8 cellular contexts compared by ENCODE assay signal in genomic region chr5:81751009-81751835, GRCh38. TPM values are rescaled to one million over a fixed set of nuclear protein-coding genes. Genes with fewer than 3 reads are reported as not detected.
DNase-seq lines count a peak whose midpoint lies in the region; ATAC-seq and TF ChIP-seq lines count a peak whose summit lies in the region.

Gene SSBP2 (minus strand): TSS chr5:81751097. CDS start chr5:81751042, 55 bp downstream.

- H3K27me3 ChIP-seq in IMR-90 (ENCODE audit: control insufficient read depth, insufficient read depth, low read length): no peaks in the 10 kb centered on the region

- H3K23ac ChIP-seq in IMR-90 (ENCODE audit: low read depth, low read length): peak within 1 kb of the TSS; percentile 80

- peaks cover 4% of the 10 kb centered on the region for H3K4me1 ChIP-seq in IMR-90 (ENCODE audit: control insufficient read depth, insufficient read depth, low read length)

- dilution Hi-C loops in IMR-90 (cut with HindIII; ENCODE audit: low sequenced_read_pairs, unreplicated experiment): no loop called here

- H3K56ac ChIP-seq in IMR-90 (ENCODE audit: extremely low read depth, insufficient read depth, low read length): peak within 1 kb of the TSS; percentile 71; the same call in 1 of the 2 replicates

- ATAC-seq in GM21529 (IDR thresholded peaks at IDR 0.05; ENCODE audit: unreplicated experiment) (peak; percentile 72), IMR-90 (ENCODE audit: low read depth) (peak; percentile 93)

- H3K9ac ChIP-seq in IMR-90 (ENCODE audit: low read depth, low read length): peak within 1 kb of the TSS; percentile 73

- H3K4ac ChIP-seq in IMR-90 (ENCODE audit: low read depth, low read length): peak within 1 kb of the TSS; percentile 91

- no peaks in the 10 kb centered on the region for H3K9me3 ChIP-seq in IMR-90 (ENCODE audit: control insufficient read depth, insufficient read depth, low read length)

- H2BK20ac ChIP-seq in IMR-90 (ENCODE audit: low read depth, low read length): peak within 1 kb of the TSS; percentile 85

- H3K4me2 ChIP-seq in IMR-90 (ENCODE audit: low read depth, low read length): peak within 1 kb of the TSS; percentile 43

- H2BK15ac ChIP-seq in IMR-90 (ENCODE audit: low read depth, low read length): peak within 1 kb of the TSS; percentile 94; the same call in 2 of the 3 replicates

- intact Hi-C loops in IMR-90 (cut with micrococcal nuclease): loop anchor here (1.0 to 10.0 kb wide), 8 partner anchors 36 to 474 kb away; partner anchors contain the start of gene ZCCHC9

- POLR2A ChIA-PET in IMR-90 (lab: Charles Lee; ENCODE audit: unreplicated experiment): interaction anchor here (0.8 to 2.3 kb wide), 4 partner anchors 28 to 415 kb away, joined by 4 to 29 read pairs (median 4); no protein-coding TSS in a partner anchor

- H4K20me1 ChIP-seq in IMR-90 (ENCODE audit: insufficient read depth, low read length): no peaks in the 10 kb centered on the region

- peak within 1 kb of the TSS; percentile 92 for H2BK5ac ChIP-seq in IMR-90 (ENCODE audit: low read depth, low read length, poor library complexity, severe bottlenecking)

- in situ Hi-C loops in IMR-90 (cut with MboI; ENCODE audit: low sequenced_read_pairs): loop anchor here (25.0 kb wide), 1 partner anchor 411 kb away; no protein-coding TSS in a partner anchor

- H4K91ac ChIP-seq in IMR-90 (ENCODE audit: insufficient read depth, low read depth, low read length): peak within 1 kb of the TSS; percentile 96

- peaks cover 5% of the 10 kb centered on the region for H3K9me1 ChIP-seq in IMR-90 (ENCODE audit: insufficient read depth, low read length)

- peak within 1 kb of the TSS; percentile 97 for H2AFZ ChIP-seq in IMR-90 (replicated peaks; ENCODE audit: low read length, poor library complexity)

- peak; percentile 60 for TF ChIP-seq POLR2A in IMR-90 (IDR thresholded peaks at IDR 0.05; ENCODE audit: low read depth, low read length)

- peak within 1 kb of the TSS; percentile 93 for H3K27ac ChIP-seq in IMR-90 (ENCODE audit: insufficient read depth, low read length)
- peak within 1 kb of the TSS; percentile 92 for H3K27ac ChIP-seq in epithelial cell of prostate

- peak within 1 kb of the TSS; percentile 88; the same call in 1 of the 2 replicates for H2AK5ac ChIP-seq in IMR-90 (ENCODE audit: low read depth, low read length)

- H4K8ac ChIP-seq in IMR-90 (ENCODE audit: low read depth in 2 of 2, low read length in 2 of 2): peak within 1 kb of the TSS; percentile 84 to 95

- peak within 1 kb of the TSS; percentile 84 for H3K14ac ChIP-seq in IMR-90 (replicated peaks; ENCODE audit: low read depth, low read length)

- peak within 1 kb of the TSS; percentile 58 for H3K4me3 ChIP-seq in IMR-90 (ENCODE audit: insufficient read depth, low read depth, low read length)

- no peaks in the 10 kb centered on the region for H3K36me3 ChIP-seq in IMR-90 (ENCODE audit: control insufficient read depth, insufficient read depth, low read length)

- H4K5ac ChIP-seq in IMR-90 (ENCODE audit: low read depth, low read length): peak within 1 kb of the TSS; percentile 87

- DNase-seq in DMS153 (lab: John Stamatoyannopoulos, UW) (peak; percentile 89), IMR-90 (peak; percentile 98), OCI-M2 (lab: John Stamatoyannopoulos, UW; ENCODE audit: unreplicated experiment) (peak; percentile 64), activated T-cell treated with anti-CD3 and anti-CD28 coated beads for 48 hours (ENCODE audit: low read depth) (peak; percentile 95), epithelial cell of prostate (ENCODE audit: low read depth, low spot score) (peak; percentile 97), mucosa of gallbladder (ENCODE audit: low spot score) (peak; percentile 99)
- DNase-seq in stimulated activated CD8-positive, alpha-beta memory T cell treated with anti-CD3 and anti-CD28 coated beads, Interleukin-4, amount 100 ng/mL, for 24 hours (ENCODE audit: low read depth): peak; percentile 97

- CTCF ChIA-PET in IMR-90 (lab: Yijun Ruan, JAX): interaction anchor here (0.6 to 0.9 kb wide), 3 partner anchors 18 to 415 kb away, joined by 3 to 4 read pairs (median 3); no protein-coding TSS in a partner anchor

- H2BK120ac ChIP-seq in IMR-90 (ENCODE audit: low read depth, low read length): peak within 1 kb of the TSS; percentile 91

- peaks cover 4 to 17% of the 10 kb centered on the region in 2 experiments for H3K79me1 ChIP-seq in IMR-90 (ENCODE audit: low read depth in 1 of 2, low read length in 2 of 2)

- BruUV-seq in IMR-90 (replicated peaks; lab: Mats Ljungman, UMichigan): no TSS peak

- WGBS in IMR-90 (ENCODE audit: extremely low coverage in 2 of 2, insufficient read length in 1 of 2), 2 experiments: 2% methylated on average over 12 of the region's 73 CpGs; no CpG with 5 or more reads in 1 of the 2 experiments

- H3K18ac ChIP-seq in IMR-90 (ENCODE audit: low read depth, low read length): peak within 1 kb of the TSS; percentile 80

- TF ChIP-seq CTCF in IMR-90 (conservative IDR thresholded peaks at IDR 0.05; ENCODE audit: low read depth, low read length): no peak

- H2AK9ac ChIP-seq in IMR-90 (replicated peaks; ENCODE audit: low read depth, low read length, poor library complexity): peak within 1 kb of the TSS; percentile 95

- peak; percentile 70 for TF ChIP-seq RAD21 in IMR-90 (IDR thresholded peaks at IDR 0.05; ENCODE audit: low read length)

TF ChIP-seq in IMR-90, 13 proteins besides CTCF, POLR2A, EP300 and RAD21:
- TF ChIP-seq ELK1 (IDR thresholded peaks at IDR 0.05; ENCODE audit: borderline replicate concordance, low read depth, low read length) (no peak; the same call in 1 of the 2 replicates), MAZ (IDR thresholded peaks at IDR 0.05; ENCODE audit: borderline replicate concordance, low read depth, low read length) (peak; percentile 99), MXI1 (IDR thresholded peaks at IDR 0.05; ENCODE audit: borderline replicate concordance, low read depth, low read length) (peak; percentile 93), CHD1 (IDR thresholded peaks at IDR 0.05; ENCODE audit: low read depth, low read length) (0 out of 2 replicates have a peak, but pooled peaks have one; percentile 62), NFE2L2 (IDR thresholded peaks at IDR 0.05; ENCODE audit: low read depth, low read length) (no peak), FOS (IDR thresholded peaks at IDR 0.05; ENCODE audit: low read depth, low read length) (no peak), MAFK (IDR thresholded peaks at IDR 0.05; ENCODE audit: low read depth, low read length) (no peak), RFX5 (IDR thresholded peaks at IDR 0.05; ENCODE audit: low read depth, low read length) (no peak), BHLHE40 (IDR thresholded peaks at IDR 0.05; ENCODE audit: low read depth, low read length) (peak; percentile 64; the same call in 1 of the 2 replicates), USF2 (IDR thresholded peaks at IDR 0.05; ENCODE audit: low read depth, low read length) (no peak), RCOR1 (IDR thresholded peaks at IDR 0.05; ENCODE audit: insufficient replicate concordance, low read length) (no peak), SMC3 (IDR thresholded peaks at IDR 0.05; ENCODE audit: low read depth, low read length) (peak; percentile 62), CEBPB (IDR thresholded peaks at IDR 0.05; ENCODE audit: low read depth, low read length) (no peak)

RNA-seq across cellular contexts. Expression of gene SSBP2, which starts in this region (rescaled TPM):
- total RNA-seq in IMR-90 (2012; rRNA removed): 33.6 and 42.7 TPM in 2 replicates
- polyA plus RNA-seq in IMR-90 (2012; rRNA removed): 35.0 and 38.4 TPM in 2 replicates
- 14.1 and 16.7 TPM in 2 replicates for polyA plus RNA-seq in IMR-90 (2012; cell fraction: cytosol; rRNA removed)
- 15.5 and 49.1 TPM in 2 replicates for polyA plus RNA-seq in IMR-90 (2012; cell fraction: nucleus; rRNA removed; ENCODE audit: low replicate concordance)
- 67.5 TPM for total RNA-seq in mucosa of gallbladder

Comparison
In these comparisons a context has a peak if more than half of its experiments do, and no peak if none do; other contexts are left out.
1. Peak in every context shown above with its lines: DNase-seq, ATAC-seq, H3K4me3 ChIP-seq and H3K27ac ChIP-seq.